Comparison of ENCODE assay signal across 1 cellular context in genomic region chr22:48276933-48277867, GRCh38.
TF ChIP-seq lines count a peak whose summit lies in the region.

No MANE protein-coding gene starts in this region.

TF ChIP-seq in HepG2, 621 proteins besides CTCF, POLR2A, EP300 and RAD21 (continued from another document):
- no peak for TF ChIP-seq ZNF276 (CRISPR knock-in tag; IDR thresholded peaks at IDR 0.05; ENCODE audit: low read depth)
